ENCODE assay signal across 8 cellular contexts in genomic region chr1:37691497-37692077, GRCh38. TPM values are rescaled to one million over a fixed set of nuclear protein-coding genes. Genes with fewer than 3 reads are reported as not detected.
A peak's percentile ranks its signal among the peaks of the same experiment; 100 is the strongest.
DNase-seq lines count a peak whose midpoint lies in the region; ATAC-seq, FAIRE-seq and TF ChIP-seq lines count a peak whose summit lies in the region.

No MANE protein-coding gene starts in this region.

- H3K27me3 ChIP-seq in PC-3 (ENCODE audit: low read length) (no peaks in the 10 kb centered on the region), small intestine (ENCODE audit: control insufficient read depth in 2 of 2, insufficient read depth in 2 of 2, low read length in 2 of 2) (no peaks in the 10 kb centered on the region)

- in situ Hi-C loops in astrocyte of the spinal cord (cut with HindIII; ENCODE audit: low sequenced_read_pairs): no loop called here

- CTCF ChIA-PET in PC-3 (lab: Charles Lee): interaction anchor here (0.5 to 1.0 kb wide), 3 partner anchors 23 to 184 kb away, joined by 3 to 4 read pairs (median 3); no protein-coding TSS in a partner anchor

- H4K20me1 ChIP-seq in PC-3 (ENCODE audit: low read length): no peaks in the 10 kb centered on the region; the same call in 1 of the 2 replicates

- WGBS in small intestine, 3 donors: 1 to 2% (median 2%) methylated on average over 39 to 45 of the region's 45 CpGs

- peaks cover 20% of the 10 kb centered on the region; the same call in 1 of the 2 replicates for H3K4me1 ChIP-seq in PC-3 (ENCODE audit: insufficient read depth, low read length)
- H3K4me1 ChIP-seq in small intestine (ENCODE audit: control insufficient read depth in 2 of 2, insufficient read depth in 1 of 2, low read depth in 1 of 2, low read length in 1 of 2): peaks cover 5 to 12% of the 10 kb centered on the region in 2 donors

- H2AFZ ChIP-seq in PC-3 (ENCODE audit: low read length): peak overlapping the region; percentile 100

- TF ChIP-seq CTCF in PC-3 (conservative IDR thresholded peaks at IDR 0.05; ENCODE audit: low read depth, low read length) (no peak), astrocyte of the spinal cord (IDR thresholded peaks at IDR 0.05; ENCODE audit: low read depth, low read length) (no peak)

- POLR2A ChIA-PET in PC-3 (lab: Charles Lee; ENCODE audit: unreplicated experiment): interaction anchor here (0.6 kb wide), 1 partner anchor 96 kb away, joined by 5 read pairs; the partner anchor contains the start of gene GNL2

- BruUV-seq in PC-3 (replicated peaks; lab: Mats Ljungman, UMichigan): no TSS peak

- no peak for FAIRE-seq in small intestine (lab: Jason Lieb, UNC)

- H3K79me2 ChIP-seq in PC-3 (ENCODE audit: low read length): peaks cover 78% of the 10 kb centered on the region

- ATAC-seq in HG02852 (IDR thresholded peaks at IDR 0.05; ENCODE audit: unreplicated experiment) (peak; percentile 19), PC-3 (peak; percentile 16), HG03521 (IDR thresholded peaks at IDR 0.05; ENCODE audit: unreplicated experiment) (no peak)

- DNase-seq in DMS 273 (lab: John Stamatoyannopoulos, UW; ENCODE audit: unreplicated experiment): peak; percentile 62
- DNase-seq in DMS 273 treated with DMSO at 0.1 percent for 48 hours (lab: John Stamatoyannopoulos, UW): no peak
- DNase-seq in PC-3: peak; percentile 60
- DNase-seq in astrocyte of the spinal cord (ENCODE audit: low read depth, low spot score): peak; percentile 22
- DNase-seq in small intestine: peak; percentile 33

- H3K9ac ChIP-seq in PC-3 (ENCODE audit: low read length): peak overlapping the region; percentile 88

- peak overlapping the region; percentile 25; the same call in 1 of the 2 replicates for H3K27ac ChIP-seq in PC-3 (ENCODE audit: low read length)
- peak overlapping the region; percentile 67 to 91 for H3K27ac ChIP-seq in small intestine (ENCODE audit: low read depth in 1 of 2, low read length in 1 of 2)

- peak overlapping the region; percentile 98 for H3K4me2 ChIP-seq in PC-3 (ENCODE audit: low read length)

- intact Hi-C loops in PC-3 (cut with micrococcal nuclease): loop anchor here (1.0 to 5.0 kb wide), 7 partner anchors 51 to 219 kb away; partner anchors contain the start of genes GNL2, MTF1, SNIP1 and ZC3H12A

- H3K4me3 ChIP-seq in PC-3 (ENCODE audit: low read length) (peak overlapping the region; percentile 94), astrocyte of the spinal cord (ENCODE audit: low read depth, low read length) (peak overlapping the region; percentile 84), iPS-18c (ENCODE audit: insufficient read depth, low read depth, low read length) (peak overlapping the region; percentile 87), small intestine (ENCODE audit: low read depth in 1 of 2, low read length in 2 of 2) (peak overlapping the region; percentile 73 to 86)

- H3K36me3 ChIP-seq in PC-3 (ENCODE audit: low read depth, low read length) (peaks cover 26% of the 10 kb centered on the region), small intestine (ENCODE audit: control insufficient read depth in 2 of 2, insufficient read depth in 2 of 2, low read length in 2 of 2) (no peaks in the 10 kb centered on the region)

- H3F3A ChIP-seq in PC-3 (ENCODE audit: low read length, unreplicated experiment): no peaks in the 10 kb centered on the region

- H3K9me2 ChIP-seq in PC-3 (replicated peaks; ENCODE audit: low read length): no peaks in the 10 kb centered on the region

- no peaks in the 10 kb centered on the region for H3K9me3 ChIP-seq in PC-3 (ENCODE audit: low read length)
- H3K9me3 ChIP-seq in iPS-18c (ENCODE audit: control insufficient read depth, insufficient read depth, low read length): no peaks in the 10 kb centered on the region
- H3K9me3 ChIP-seq in small intestine (ENCODE audit: control insufficient read depth, low read depth): no peaks in the 10 kb centered on the region

RNA-seq across cellular contexts. Expression of gene CDCA8, which starts 0.7 kb away (rescaled TPM):
- 30.1 and 31.8 TPM in 2 replicates for total RNA-seq in PC-3 (2014; rRNA removed)
- 10 to 100 TPM in 1 of 3 donors, 1 to 10 TPM in 2; 4.0 to 23.5 (median 4.6) TPM for polyA plus RNA-seq in small intestine

RNA-seq across cellular contexts. Expression of gene RSPO1, which starts 56.9 kb away (rescaled TPM):
- total RNA-seq in PC-3 (2014; rRNA removed): not detected in 2 replicates
- polyA plus RNA-seq in small intestine: 1 to 10 TPM in 1 of 3 donors, under 1 TPM in 1, not detected in 1; 0.27 to 1.2 TPM
